Comparison of ENCODE assay signal across 14 cellular contexts in the genomic region with DNA sequence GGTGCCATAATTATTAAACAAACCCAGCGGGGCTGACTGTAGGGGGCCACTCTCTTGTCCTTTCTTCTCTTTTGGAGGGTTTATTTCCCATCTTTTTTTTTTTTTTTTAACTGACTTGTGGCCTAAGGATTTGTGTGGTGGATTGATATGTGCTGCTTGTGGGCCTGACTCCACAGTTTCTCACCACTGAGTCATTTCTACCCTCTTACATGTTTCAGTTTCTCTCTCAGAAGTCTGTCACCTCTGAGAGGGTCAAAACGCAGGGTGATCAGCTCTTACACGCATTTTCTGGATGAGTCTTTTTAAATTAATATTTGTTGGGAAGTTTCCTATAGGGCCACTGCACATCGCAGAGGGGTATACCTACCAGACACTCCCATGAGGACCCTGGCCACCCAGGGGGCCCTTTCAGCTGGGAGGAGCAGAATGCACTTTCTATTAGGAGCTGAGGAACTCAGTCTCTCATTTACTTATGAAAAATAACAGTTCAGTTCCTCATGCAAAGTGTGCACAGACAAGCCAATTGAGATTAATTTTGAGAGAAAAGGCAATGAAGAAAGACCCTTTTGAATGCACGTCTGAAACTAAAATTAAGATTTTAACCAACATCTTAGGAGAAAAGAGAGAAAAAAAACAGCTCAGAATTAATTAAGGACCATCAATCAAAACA.
DNase-seq lines count a peak whose midpoint lies in the region; ATAC-seq and TF ChIP-seq lines count a peak whose summit lies in the region.
"Had no signal": no experiment of that assay in that cellular context is flagged by ENCODE, and none has a peak within 500 bp of the region (broad histone marks: within the 10 kb centered on the region; RNA-seq: fewer than 3 reads in every experiment).

No MANE protein-coding gene starts in this region.

- POLR2A ChIA-PET in activated CD4-positive, alpha-beta memory T cell treated with anti-CD3 and anti-CD28 coated beads for 36 hours (lab: Charles Lee): no interaction called here

- CTCF ChIA-PET in activated CD4-positive, alpha-beta memory T cell treated with anti-CD3 and anti-CD28 coated beads for 36 hours (lab: Charles Lee): no interaction called here

- TF ChIP-seq CTCF in coronary artery (IDR thresholded peaks at IDR 0.05): no peak

- intact Hi-C loops in activated CD4-positive, alpha-beta memory T cell treated with anti-CD3 and anti-CD28 coated beads for 36 hours (cut with micrococcal nuclease): no loop called here

- DNase-seq in HPDE6-E6E7 (ENCODE audit: extremely low spot score) (peak; percentile 4), putamen (ENCODE audit: low spot score) (no peak), coronary artery (ENCODE audit: low spot score) (no peak), EL (no peak)
- DNase-seq in activated CD4-positive, alpha-beta memory T cell treated with anti-CD3 and anti-CD28 coated beads for 36 hours: no peak
- DNase-seq: activated CD8-positive, alpha-beta T cell treated with anti-CD3 and anti-CD28 coated beads, Interleukin-2, amount 10 ng/mL, durations not matched to agents 7 days and 5 days; anterior cingulate cortex; HFFc6; posterior cingulate gyrus; substantia nigra had no signal

- no peaks in the 10 kb centered on the region for H3K27me3 Mint-ChIP-seq in activated CD4-positive, alpha-beta memory T cell treated with anti-CD3 and anti-CD28 coated beads for 36 hours
- H3K27me3 Mint-ChIP-seq: dendritic cell treated with granulocyte-macrophage colony-stimulating factor and Interleukin-4, amounts not matched to agents 40 ng/mL and 50 ng/mL, for 4 days had no signal

- no peak overlapping the region for H3K4me3 Mint-ChIP-seq in activated CD4-positive, alpha-beta memory T cell treated with anti-CD3 and anti-CD28 coated beads for 36 hours
- H3K4me3 Mint-ChIP-seq: activated CD8-positive, alpha-beta T cell treated with anti-CD3 and anti-CD28 coated beads, Interleukin-2, amount 10 ng/mL, durations not matched to agents 7 days and 5 days; dendritic cell treated with granulocyte-macrophage colony-stimulating factor and Interleukin-4, amounts not matched to agents 40 ng/mL and 50 ng/mL, for 4 days; HFFc6 had no signal

- ATAC-seq in GM18502 (IDR thresholded peaks at IDR 0.05; ENCODE audit: poor library complexity, unreplicated experiment): peak; percentile 98
- peak; percentile 53 for ATAC-seq in GM19467 (IDR thresholded peaks at IDR 0.05; ENCODE audit: unreplicated experiment)
- peak; percentile 99 for ATAC-seq in HG02885 (IDR thresholded peaks at IDR 0.05; ENCODE audit: poor library complexity, unreplicated experiment)
- ATAC-seq: activated CD8-positive, alpha-beta T cell treated with anti-CD3 and anti-CD28 coated beads, Interleukin-2, amount 10 ng/mL, durations not matched to agents 7 days and 5 days had no signal

- H3K4me1 Mint-ChIP-seq in activated CD4-positive, alpha-beta memory T cell treated with anti-CD3 and anti-CD28 coated beads for 36 hours (ENCODE audit: low read depth): no peaks in the 10 kb centered on the region

- no peaks in the 10 kb centered on the region for H3K36me3 Mint-ChIP-seq in activated CD4-positive, alpha-beta memory T cell treated with anti-CD3 and anti-CD28 coated beads for 36 hours

- peaks cover 21% of the 10 kb centered on the region for H3K9me3 Mint-ChIP-seq in activated CD4-positive, alpha-beta memory T cell treated with anti-CD3 and anti-CD28 coated beads for 36 hours

- H3K27ac Mint-ChIP-seq in activated CD4-positive, alpha-beta memory T cell treated with anti-CD3 and anti-CD28 coated beads for 36 hours: no peak overlapping the region
- H3K27ac Mint-ChIP-seq: activated CD8-positive, alpha-beta T cell treated with anti-CD3 and anti-CD28 coated beads, Interleukin-2, amount 10 ng/mL, durations not matched to agents 7 days and 5 days; dendritic cell treated with granulocyte-macrophage colony-stimulating factor and Interleukin-4, amounts not matched to agents 40 ng/mL and 50 ng/mL, for 4 days; HFFc6 had no signal

- no peak overlapping the region for H3K27ac ChIP-seq in coronary artery

- no peak overlapping the region for H3K4me3 ChIP-seq in coronary artery
